ENCODE assay signal across 12 cellular contexts in the genomic region with DNA sequence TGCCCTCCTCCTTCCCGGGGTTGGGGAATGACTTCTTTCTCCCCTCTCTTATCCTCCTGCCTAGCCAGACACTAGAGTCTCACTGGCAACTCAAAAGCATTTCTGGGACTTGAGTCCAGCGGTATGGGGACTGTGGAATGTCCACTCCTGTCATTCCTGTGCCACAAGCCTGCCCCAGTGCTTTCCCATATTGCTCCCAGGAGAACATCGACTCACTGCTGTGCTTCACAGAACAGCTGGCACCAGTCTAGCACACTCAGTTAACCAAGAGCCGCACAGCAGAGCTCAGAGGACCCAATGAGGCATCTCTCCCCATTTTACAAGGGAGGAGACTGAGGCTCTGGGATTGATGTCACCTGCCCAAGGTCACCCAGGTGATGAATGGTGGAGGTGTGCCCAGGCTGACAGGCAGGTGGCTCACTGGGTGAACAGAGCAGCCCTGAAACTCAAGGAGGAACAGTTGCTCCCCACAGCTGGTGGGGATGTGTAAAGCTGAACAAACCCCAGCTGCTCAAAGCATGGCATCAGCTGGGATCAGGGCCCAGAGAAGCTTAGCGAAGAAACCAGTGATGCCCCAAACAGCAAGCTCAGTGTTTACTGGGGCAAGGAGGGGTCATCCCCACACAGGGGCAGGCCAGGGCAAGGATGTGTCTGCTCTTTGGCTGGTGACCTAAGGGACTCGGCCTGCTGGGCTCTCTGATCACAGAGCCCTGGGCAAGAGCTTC. TPM values are rescaled to one million over a fixed set of nuclear protein-coding genes. Genes with fewer than 3 reads are reported as not detected.
DNase-seq lines count a peak whose midpoint lies in the region; ATAC-seq, FAIRE-seq and TF ChIP-seq lines count a peak whose summit lies in the region.
"Had no signal": no experiment of that assay in that cellular context is flagged by ENCODE, and none has a peak within 500 bp of the region (broad histone marks: within the 10 kb centered on the region; RNA-seq: fewer than 3 reads in every experiment).

No MANE protein-coding gene starts in this region.

- H3K27me3 ChIP-seq in mammary epithelial cell (ENCODE audit: insufficient read depth, low read length) = no peaks in the 10 kb centered on the region
- no peaks in the 10 kb centered on the region for H3K27me3 ChIP-seq in fibroblast of lung (ENCODE audit: control insufficient read depth, insufficient read depth, low read length)
- H3K27me3 ChIP-seq in vagina = no peaks in the 10 kb centered on the region

- H3K27ac ChIP-seq in mammary epithelial cell (ENCODE audit: insufficient read depth, low read depth, low read length) (no peak overlapping the region), fibroblast of lung (ENCODE audit: insufficient read depth, low read length) (peak overlapping the region; percentile 88), vagina (peak overlapping the region; percentile 87)

- no TSS peak for BruUV-seq in MCF 10A (replicated peaks; lab: Mats Ljungman, UMichigan)
- BruUV-seq in mammary epithelial cell (replicated peaks; lab: Mats Ljungman, UMichigan) = no TSS peak

- DNase-seq in MCF 10A (ENCODE audit: unreplicated experiment) = no peak
- DNase-seq in mammary epithelial cell = no peak
- DNase-seq in fibroblast of lung (ENCODE audit: low read depth in 2 of 2) = peak; percentile 40 to 62
- peak; percentile 39 for DNase-seq in midbrain (lab: John Stamatoyannopoulos, UW)
- no peak for DNase-seq in vagina (ENCODE audit: extremely low spot score in 2 of 2)
- DNase-seq in NOMO-1 (lab: John Stamatoyannopoulos, UW; ENCODE audit: unreplicated experiment in 2 of 2) = no peak
- no peak for DNase-seq in GM12892 (ENCODE audit: insufficient read length)
- DNase-seq: activated naive CD8-positive, alpha-beta T cell treated with anti-CD3 and anti-CD28 coated beads, Interleukin-2, amount 10 ng/mL, durations not matched to agents 7 days and 5 days; NCI-H2029; stimulated activated CD4-positive, alpha-beta T cell treated with anti-CD3 and anti-CD28 coated beads, Interleukin-2, amount 100 ng/mL, for 48 hours had no signal

- CTCF ChIA-PET in MCF 10A (lab: Yijun Ruan, JAX) = interaction anchor here (0.6 to 1.2 kb wide), 3 partner anchors 32 to 118 kb away, joined by 3 to 4 read pairs (median 4); a partner anchor contains a TSS
- CTCF ChIA-PET in mammary epithelial cell (lab: Charles Lee; ENCODE audit: low non-redundant PET) = no interaction called here

- H3K79me2 ChIP-seq in mammary epithelial cell (ENCODE audit: insufficient read depth, low read length) = no peaks in the 10 kb centered on the region
- H3K79me2 ChIP-seq in fibroblast of lung (ENCODE audit: control insufficient read depth, insufficient read depth, low read length) = no peaks in the 10 kb centered on the region

- TF ChIP-seq POLR2A in vagina (IDR thresholded peaks at IDR 0.05) (no peak), GM12892 (IDR thresholded peaks at IDR 0.05; ENCODE audit: low read depth, low read length) (no peak)

- H2AFZ ChIP-seq in mammary epithelial cell (ENCODE audit: low read depth, low read length) (no peak overlapping the region), fibroblast of lung (ENCODE audit: low read length) (no peak overlapping the region)

- no peaks in the 10 kb centered on the region for H3K9me3 Mint-ChIP-seq in MCF 10A (ENCODE audit: unreplicated experiment)
- H3K9me3 Mint-ChIP-seq: activated naive CD8-positive, alpha-beta T cell treated with anti-CD3 and anti-CD28 coated beads, Interleukin-2, amount 10 ng/mL, durations not matched to agents 7 days and 5 days; type B pancreatic cell had no signal

- no peak overlapping the region for H3K4me3 ChIP-seq in mammary epithelial cell (replicated peaks in 1 of 3; ENCODE audit: insufficient read depth in 1 of 3, low read depth in 2 of 3, low read length in 3 of 3)
- H3K4me3 ChIP-seq in fibroblast of lung (replicated peaks in 1 of 4; ENCODE audit: control extremely low read depth in 1 of 4, insufficient read depth in 1 of 4, low read depth in 3 of 4, low read length in 4 of 4) = no peak overlapping the region
- H3K4me3 ChIP-seq in vagina = no peak overlapping the region

- intact Hi-C loops in MCF 10A (cut with micrococcal nuclease) = no loop called here
- intact Hi-C loops in mammary epithelial cell (cut with micrococcal nuclease) = no loop called here
- intact Hi-C loops in vagina (cut with DNase I) = no loop called here

- no peak overlapping the region for H3K4me2 ChIP-seq in mammary epithelial cell (ENCODE audit: insufficient read depth, low read depth, low read length)
- no peak overlapping the region for H3K4me2 ChIP-seq in fibroblast of lung (ENCODE audit: extremely low read depth, insufficient read depth, low read length)

- H3K36me3 ChIP-seq in mammary epithelial cell (ENCODE audit: insufficient read depth, low read length) = no peaks in the 10 kb centered on the region
- H3K36me3 ChIP-seq in fibroblast of lung (ENCODE audit: control insufficient read depth, insufficient read depth, low read length) = peaks cover 1% of the 10 kb centered on the region
- no peaks in the 10 kb centered on the region for H3K36me3 ChIP-seq in vagina

- no peaks in the 10 kb centered on the region for H3K36me3 Mint-ChIP-seq in MCF 10A (ENCODE audit: insufficient read depth, unreplicated experiment)

- peak overlapping the region; percentile 27 for H3K27ac Mint-ChIP-seq in MCF 10A (ENCODE audit: low read depth, unreplicated experiment)
- H3K27ac Mint-ChIP-seq: activated naive CD8-positive, alpha-beta T cell treated with anti-CD3 and anti-CD28 coated beads, Interleukin-2, amount 10 ng/mL, durations not matched to agents 7 days and 5 days; type B pancreatic cell had no signal

- H3K9me3 ChIP-seq in mammary epithelial cell (replicated peaks; ENCODE audit: insufficient read depth, low read length) (no peaks in the 10 kb centered on the region), fibroblast of lung (ENCODE audit: control insufficient read depth, insufficient read depth, low read depth, low read length) (no peaks in the 10 kb centered on the region), vagina (no peaks in the 10 kb centered on the region)

- POLR2A ChIA-PET in MCF 10A (lab: Yijun Ruan, JAX) = no interaction called here

- no peak for ATAC-seq in HG03520 (IDR thresholded peaks at IDR 0.05; ENCODE audit: unreplicated experiment)

- H3K27me3 Mint-ChIP-seq in MCF 10A (ENCODE audit: insufficient read depth, unreplicated experiment) = no peaks in the 10 kb centered on the region
- H3K27me3 Mint-ChIP-seq: activated naive CD8-positive, alpha-beta T cell treated with anti-CD3 and anti-CD28 coated beads, Interleukin-2, amount 10 ng/mL, durations not matched to agents 7 days and 5 days; type B pancreatic cell had no signal

- dilution Hi-C loops in mammary epithelial cell (cut with HindIII; ENCODE audit: low sequenced_read_pairs) = loop anchor here (5.0 kb wide), 4 partner anchors 44 to 91 kb away; a partner anchor contains a TSS

- in situ Hi-C loops in mammary epithelial cell (cut with MboI; ENCODE audit: low sequenced_read_pairs in 2 of 2) = no loop called here

- H3K4me3 Mint-ChIP-seq in MCF 10A (ENCODE audit: unreplicated experiment) = no peak overlapping the region
- H3K4me3 Mint-ChIP-seq: activated naive CD8-positive, alpha-beta T cell treated with anti-CD3 and anti-CD28 coated beads, Interleukin-2, amount 10 ng/mL, durations not matched to agents 7 days and 5 days; type B pancreatic cell had no signal

- H3K4me1 ChIP-seq in mammary epithelial cell (ENCODE audit: insufficient read depth, low read length) = peaks cover 20% of the 10 kb centered on the region
- peaks cover 49% of the 10 kb centered on the region for H3K4me1 ChIP-seq in fibroblast of lung (ENCODE audit: control insufficient read depth, extremely low read depth, insufficient read depth, low read length)
- H3K4me1 ChIP-seq in vagina = peaks cover 33% of the 10 kb centered on the region

- 93% methylated on average over 6 of the region's 6 CpGs for WGBS in mammary epithelial cell (ENCODE audit: low coverage, missing lambda C conversion rate)

- FAIRE-seq in GM12892 (lab: Jason Lieb, UNC) = no peak

- TF ChIP-seq CTCF in MCF 10A (IDR thresholded peaks at IDR 0.05; ENCODE audit: unreplicated experiment) = no peak
- TF ChIP-seq CTCF in mammary epithelial cell (conservative IDR thresholded peaks at IDR 0.05 in 1 of 2, IDR thresholded peaks at IDR 0.05 in 1 of 2; ENCODE audit: extremely low read depth in 1 of 2, insufficient read depth in 1 of 2, low read depth in 1 of 2, low read length in 2 of 2) = no peak
- no peak for TF ChIP-seq CTCF in fibroblast of lung (conservative IDR thresholded peaks at IDR 0.05 in 1 of 2, IDR thresholded peaks at IDR 0.05 in 1 of 2; ENCODE audit: low read depth in 1 of 2, low read length in 2 of 2)
- TF ChIP-seq CTCF in vagina (IDR thresholded peaks at IDR 0.05) = no peak

- H4K20me1 ChIP-seq in mammary epithelial cell (ENCODE audit: insufficient read depth, low read length) (no peaks in the 10 kb centered on the region), fibroblast of lung (ENCODE audit: control insufficient read depth, extremely low read depth, insufficient read depth, low read length) (no peaks in the 10 kb centered on the region)

- peaks cover 12% of the 10 kb centered on the region for H3K4me1 Mint-ChIP-seq in MCF 10A (ENCODE audit: insufficient read depth, unreplicated experiment)

- H3K9ac ChIP-seq in mammary epithelial cell (ENCODE audit: insufficient read depth, low read length) (no peak overlapping the region), fibroblast of lung (ENCODE audit: insufficient read depth, low read length) (no peak overlapping the region)

RNA-seq across cellular contexts. Expression of a gene that starts 35.4 kb away (rescaled TPM):
- total RNA-seq in MCF 10A (2022) (67.4 and 69.1 TPM in 2 replicates), mammary epithelial cell (100 to 1,000 TPM in 1 of 2 donors, 10 to 100 TPM in 1; 64.7 to 167 TPM), fibroblast of lung (5.4 and 5.6 TPM in 2 replicates), vagina (59.9 TPM)
- polyA plus RNA-seq in mammary epithelial cell (212 TPM), fibroblast of lung (23.7 and 26.5 TPM in 2 replicates)
- polyA minus RNA-seq in mammary epithelial cell (293 TPM), fibroblast of lung (ENCODE audit: low replicate concordance) (58.6 and 71.0 TPM in 2 replicates)
- polyA plus RNA-seq in fibroblast of lung (2012) = 15.2 and 16.3 TPM in 2 replicates
- polyA plus RNA-seq in GM12892 (2012; ENCODE audit: missing spikeins) = 7.0 TPM

Comparison
In these comparisons a context has a peak if more than half of its experiments do, and no peak if none do; other contexts are left out.
1. DNase-seq: peak in fibroblast of lung (2 of 2) and midbrain (single experiment); none in MCF 10A (single experiment), mammary epithelial cell (single experiment), vagina (0 of 2), NOMO-1 (0 of 2) and GM12892 (single experiment).